8 cellular contexts compared by ENCODE assay signal in genomic region chr5:147949711-147950573, GRCh38. TPM values are rescaled to one million over a fixed set of nuclear protein-coding genes. Genes with fewer than 3 reads are reported as not detected.
DNase-seq lines count a peak whose midpoint lies in the region; ATAC-seq and TF ChIP-seq lines count a peak whose summit lies in the region.

No MANE protein-coding gene starts in this region.

- no peaks in the 10 kb centered on the region for H3K36me3 Mint-ChIP-seq in Caco-2 (ENCODE audit: insufficient read depth, unreplicated experiment)

- H3K4me1 ChIP-seq in Caco-2 (no peaks in the 10 kb centered on the region), prostate gland (replicated peaks) (no peaks in the 10 kb centered on the region)

- H3K9me3 ChIP-seq in Caco-2 (peaks cover 3% of the 10 kb centered on the region; the same call in 1 of the 2 replicates), prostate gland (no peaks in the 10 kb centered on the region)

- H3K36me3 ChIP-seq in Caco-2 (ENCODE audit: control insufficient read depth, insufficient read depth, low read length) (no peaks in the 10 kb centered on the region), prostate gland (no peaks in the 10 kb centered on the region)

- peak; percentile 66 to 67 for TF ChIP-seq CTCF in Caco-2 (IDR thresholded peaks at IDR 0.05; ENCODE audit: insufficient read depth in 1 of 2, low read depth in 1 of 2, low read length in 1 of 2, severe bottlenecking in 1 of 2, unreplicated experiment in 1 of 2)
- peak; percentile 27 to 83 (median 70) for TF ChIP-seq CTCF in prostate gland (IDR thresholded peaks at IDR 0.05)

- no peaks in the 10 kb centered on the region for H3K9me3 Mint-ChIP-seq in Caco-2 (ENCODE audit: unreplicated experiment)

- intact Hi-C loops in Caco-2 (cut with micrococcal nuclease; ENCODE audit: unreplicated experiment) (loop anchor here (1.0 to 2.0 kb wide), 3 partner anchors 57 to 424 kb away; no protein-coding TSS in a partner anchor), prostate gland (cut with DNase I) (loop anchor here (5.0 kb wide), 1 partner anchor 172 kb away; no protein-coding TSS in a partner anchor)

- no peak overlapping the region for H3K4me3 Mint-ChIP-seq in Caco-2 (ENCODE audit: unreplicated experiment)

- POLR2A ChIA-PET in Caco-2 (lab: Charles Lee), result no interaction called here

- no peak overlapping the region for H3K27ac Mint-ChIP-seq in Caco-2 (ENCODE audit: unreplicated experiment)

- WGBS in prostate gland, result 58% methylated on average over 2 of the region's 2 CpGs

- H3K27ac ChIP-seq in prostate gland, result no peak overlapping the region

- H3K4me3 ChIP-seq in Caco-2 (ENCODE audit: low read depth, low read length) (no peak overlapping the region), prostate gland (no peak overlapping the region)

- CTCF ChIA-PET in Caco-2 (lab: Charles Lee), result interaction anchor here (1.0 kb wide), 1 partner anchor 781 kb away, joined by 5 read pairs; no protein-coding TSS in a partner anchor

- BruUV-seq in Caco-2 (replicated peaks; lab: Mats Ljungman, UMichigan), result no TSS peak

- peak; percentile 96 for ATAC-seq in GM19395 (IDR thresholded peaks at IDR 0.05; ENCODE audit: unreplicated experiment)

- H3K27me3 ChIP-seq in Caco-2 (replicated peaks; ENCODE audit: control insufficient read depth, insufficient read depth, low read length) (no peaks in the 10 kb centered on the region), prostate gland (replicated peaks; ENCODE audit: insufficient read depth) (no peaks in the 10 kb centered on the region)

- DNase-seq in Caco-2, result peak in 1 of 2 experiments; percentile 36
- DNase-seq in HT-29 (ENCODE audit: low spot score), result peak; percentile 86
- peak; percentile 46 for DNase-seq in RPMI7951 (ENCODE audit: low read depth)
- peak; percentile 10 for DNase-seq in fibroblast of gingiva (ENCODE audit: low read depth)
- no peak for DNase-seq in prostate gland (ENCODE audit: low spot score)
- DNase-seq in amygdala (lab: John Stamatoyannopoulos, UW), result no peak
- no peak for DNase-seq in activated CD4-positive, alpha-beta T cell treated with anti-CD3 and anti-CD28 coated beads, Interleukin-2, amount 50 U/mL, for 48 hours

- H3K27me3 Mint-ChIP-seq in Caco-2 (ENCODE audit: insufficient read depth, unreplicated experiment), result no peaks in the 10 kb centered on the region

- H3K4me1 Mint-ChIP-seq in Caco-2 (ENCODE audit: low read depth, unreplicated experiment), result peaks cover 6% of the 10 kb centered on the region

- TF ChIP-seq POLR2A in prostate gland (IDR thresholded peaks at IDR 0.05), result no peak

RNA-seq across cellular contexts. Expression of gene C5orf46, which starts 43.6 kb away (rescaled TPM):
- total RNA-seq in Caco-2 (2022), result 0.63 TPM in 1 of 2 replicates, not detected in the other
- total RNA-seq in HT-29 (2014; rRNA removed; shearing (Covaris generic)), result not detected in 2 replicates
- 0.36 and 1.5 TPM in 2 replicates for total RNA-seq in RPMI7951 (2014; rRNA removed; shearing (Covaris generic))
- under 1 TPM in 1 of 2 donors, not detected in 1; 0.59 TPM for total RNA-seq in prostate gland

Comparison
In these comparisons a context has a peak if more than half of its experiments do, and no peak if none do; other contexts are left out.
1. DNase-seq: peak in HT-29 (single experiment), RPMI7951 (single experiment) and fibroblast of gingiva (single experiment); none in prostate gland (single experiment), amygdala (0 of 56) and activated CD4-positive, alpha-beta T cell treated with anti-CD3 and anti-CD28 coated beads, Interleukin-2, amount 50 U/mL, for 48 hours (0 of 2).